In genomic region chr1:201593200-201593828, GRCh38 we compare ENCODE assay signal across 8 cellular contexts. TPM values are rescaled to one million over a fixed set of nuclear protein-coding genes. Genes with fewer than 3 reads are reported as not detected.
A peak's percentile ranks its signal among the peaks of the same experiment; 100 is the strongest.
DNase-seq lines count a peak whose midpoint lies in the region; FAIRE-seq and TF ChIP-seq lines count a peak whose summit lies in the region.

No MANE protein-coding gene starts in this region.

- no peaks in the 10 kb centered on the region for H3K27me3 ChIP-seq in BJ (ENCODE audit: control insufficient read depth, insufficient read depth, low read length)

- H3K36me3 ChIP-seq in BJ (ENCODE audit: control insufficient read depth, insufficient read depth, low read length): peaks cover 13% of the 10 kb centered on the region

- no peak for FAIRE-seq in GM12892 (lab: Jason Lieb, UNC)

- DNase-seq in BJ (ENCODE audit: low read depth) (peak; percentile 99), NCI-H69 (lab: John Stamatoyannopoulos, UW) (peak; percentile 92), dermis blood vessel endothelial cell (peak; percentile 81), mucosa of gallbladder (ENCODE audit: low spot score) (peak; percentile 70), GM12892 (ENCODE audit: insufficient read length) (no peak), NCI-H524 (lab: John Stamatoyannopoulos, UW) (no peak), NCI-H748 (lab: John Stamatoyannopoulos, UW; ENCODE audit: unreplicated experiment) (no peak)
- DNase-seq in effector CD4-positive, alpha-beta T cell: no peak

- no peak for TF ChIP-seq POLR2A in GM12892 (IDR thresholded peaks at IDR 0.05; ENCODE audit: low read depth, low read length)

- POLR2A ChIA-PET in BJ (lab: Charles Lee): interaction anchor here (0.6 kb wide), 1 partner anchor 58 kb away, joined by 8 read pairs; no protein-coding TSS in a partner anchor

- TF ChIP-seq CTCF in BJ (IDR thresholded peaks at IDR 0.05; ENCODE audit: insufficient read depth, low read depth, low read length): no peak

- CTCF ChIA-PET in BJ (lab: Yijun Ruan, JAX): interaction anchor here (0.9 to 2.2 kb wide), 5 partner anchors 19 to 199 kb away, joined by 3 to 8 read pairs (median 3); no protein-coding TSS in a partner anchor

- H3K4me3 ChIP-seq in BJ (ENCODE audit: low read depth, low read length): no peak overlapping the region

RNA-seq across cellular contexts. Expression of gene NAV1, which starts 54.4 kb away (rescaled TPM):
- 15.6 and 21.6 TPM in 2 replicates for polyA plus RNA-seq in BJ (2011; rRNA removed)
- 37.5 and 64.0 TPM in 2 replicates for polyA minus RNA-seq in BJ (2011; rRNA and poly(A)+ RNA removed)
- 16.5 and 27.0 TPM in 2 replicates for total RNA-seq in dermis blood vessel endothelial cell
- 22.0 TPM for total RNA-seq in mucosa of gallbladder
- 0.61 TPM for polyA plus RNA-seq in GM12892 (2012; ENCODE audit: missing spikeins)

Comparison
In these comparisons a context has a peak if more than half of its experiments do, and no peak if none do; other contexts are left out.
1. DNase-seq: peak in BJ (single experiment), NCI-H69 (single experiment), dermis blood vessel endothelial cell (single experiment) and mucosa of gallbladder (single experiment); none in effector CD4-positive, alpha-beta T cell (single experiment), GM12892 (single experiment), NCI-H524 (0 of 2) and NCI-H748 (single experiment).